ENCODE assay signal across 7 cellular contexts in genomic region chr11:66003291-66003690, GRCh38. TPM values are rescaled to one million over a fixed set of nuclear protein-coding genes. Genes with fewer than 3 reads are reported as not detected.
DNase-seq lines count a peak whose midpoint lies in the region; ATAC-seq and TF ChIP-seq lines count a peak whose summit lies in the region.

No MANE protein-coding gene starts in this region.

- H3K4me3 Mint-ChIP-seq in activated CD8-positive, alpha-beta T cell treated with anti-CD3 and anti-CD28 coated beads for 36 hours = peak overlapping the region; percentile 98
- peak overlapping the region; percentile 91 to 99 for H3K4me3 Mint-ChIP-seq in stimulated activated naive B cell treated with anti-CD40 and anti-IgM and Interleukin-4, amounts not matched to agents 10 μg/mL and 1 μg/mL and 100 μg/mL, for 72 hours

- ATAC-seq in activated CD8-positive, alpha-beta T cell treated with anti-CD3 and anti-CD28 coated beads for 36 hours = no peak
- no peak for ATAC-seq in stimulated activated naive B cell treated with anti-CD40 and anti-IgM and Interleukin-4, amounts not matched to agents 10 μg/mL and 1 μg/mL and 100 μg/mL, for 72 hours (replicated peaks)
- no peak for ATAC-seq in GM21447 (IDR thresholded peaks at IDR 0.05; ENCODE audit: unreplicated experiment)

- peak overlapping the region; percentile 97 for H3K27ac ChIP-seq in HL-60 (replicated peaks)

- H3K4me1 Mint-ChIP-seq in activated CD8-positive, alpha-beta T cell treated with anti-CD3 and anti-CD28 coated beads for 36 hours (ENCODE audit: low read depth) = peaks cover 34% of the 10 kb centered on the region
- H3K4me1 Mint-ChIP-seq in stimulated activated naive B cell treated with anti-CD40 and anti-IgM and Interleukin-4, amounts not matched to agents 10 μg/mL and 1 μg/mL and 100 μg/mL, for 72 hours = peaks cover 24 to 34% of the 10 kb centered on the region in 2 donors

- no peaks in the 10 kb centered on the region for H3K27me3 ChIP-seq in HL-60 (ENCODE audit: insufficient read depth, poor library complexity, severe bottlenecking)

- intact Hi-C loops in activated CD8-positive, alpha-beta T cell treated with anti-CD3 and anti-CD28 coated beads for 36 hours (cut with micrococcal nuclease) = no loop called here

- peak overlapping the region; percentile 88 for H3K27ac Mint-ChIP-seq in activated CD8-positive, alpha-beta T cell treated with anti-CD3 and anti-CD28 coated beads for 36 hours
- peak overlapping the region; percentile 93 for H3K27ac Mint-ChIP-seq in stimulated activated naive B cell treated with anti-CD40 and anti-IgM and Interleukin-4, amounts not matched to agents 10 μg/mL and 1 μg/mL and 100 μg/mL, for 72 hours

- no peak for DNase-seq in HL-60 (ENCODE audit: low read depth in 1 of 2, low spot score in 1 of 2)
- no peak for DNase-seq in activated CD8-positive, alpha-beta T cell treated with anti-CD3 and anti-CD28 coated beads for 36 hours
- DNase-seq in stimulated activated naive B cell treated with anti-CD40 and anti-IgM and Interleukin-4, amounts not matched to agents 10 μg/mL and 1 μg/mL and 100 μg/mL, for 72 hours = no peak
- no peak for DNase-seq in GDM1 (lab: John Stamatoyannopoulos, UW)
- DNase-seq in NCI-H1930 (lab: John Stamatoyannopoulos, UW) = no peak

- peaks cover 54% of the 10 kb centered on the region for H3K36me3 Mint-ChIP-seq in activated CD8-positive, alpha-beta T cell treated with anti-CD3 and anti-CD28 coated beads for 36 hours (ENCODE audit: low read depth)
- H3K36me3 Mint-ChIP-seq in stimulated activated naive B cell treated with anti-CD40 and anti-IgM and Interleukin-4, amounts not matched to agents 10 μg/mL and 1 μg/mL and 100 μg/mL, for 72 hours = peaks cover 34 to 56% of the 10 kb centered on the region in 2 donors

- POLR2A ChIA-PET in activated CD8-positive, alpha-beta T cell treated with anti-CD3 and anti-CD28 coated beads for 36 hours (lab: Charles Lee) = interaction anchor here (0.7 to 1.4 kb wide), 10 partner anchors 8 to 114 kb away, joined by 3 to 10 read pairs (median 4); partner anchors contain the start of genes CCDC85B, CST6 and SF3B2

- no peaks in the 10 kb centered on the region for H3K9me3 Mint-ChIP-seq in activated CD8-positive, alpha-beta T cell treated with anti-CD3 and anti-CD28 coated beads for 36 hours
- H3K9me3 Mint-ChIP-seq in stimulated activated naive B cell treated with anti-CD40 and anti-IgM and Interleukin-4, amounts not matched to agents 10 μg/mL and 1 μg/mL and 100 μg/mL, for 72 hours = no peaks in the 10 kb centered on the region

- peak overlapping the region; percentile 96 for H3K4me3 ChIP-seq in HL-60 (replicated peaks; ENCODE audit: insufficient read depth, low read length)
- H3K4me3 ChIP-seq in iPS-11a (ENCODE audit: low read depth, low read length) = peak overlapping the region; percentile 99

- CTCF ChIA-PET in activated CD8-positive, alpha-beta T cell treated with anti-CD3 and anti-CD28 coated beads for 36 hours (lab: Charles Lee) = interaction anchor here (1.3 to 1.9 kb wide), 4 partner anchors 19 to 130 kb away, joined by 4 to 14 read pairs (median 6); partner anchors contain the start of gene CCDC85B

- H3K27me3 Mint-ChIP-seq in activated CD8-positive, alpha-beta T cell treated with anti-CD3 and anti-CD28 coated beads for 36 hours = no peaks in the 10 kb centered on the region
- H3K27me3 Mint-ChIP-seq in stimulated activated naive B cell treated with anti-CD40 and anti-IgM and Interleukin-4, amounts not matched to agents 10 μg/mL and 1 μg/mL and 100 μg/mL, for 72 hours = no peaks in the 10 kb centered on the region

- no peak for TF ChIP-seq CTCF in HL-60 (IDR thresholded peaks at IDR 0.05; ENCODE audit: insufficient read depth, low read length)
- TF ChIP-seq CTCF in activated CD8-positive, alpha-beta T cell treated with anti-CD3 and anti-CD28 coated beads for 36 hours (IDR thresholded peaks at IDR 0.05) = no peak

RNA-seq across cellular contexts. Expression of gene BANF1, which starts 1.0 kb away (rescaled TPM):
- 100 to 1,000 TPM; 267 to 311 TPM for total RNA-seq in activated CD8-positive, alpha-beta T cell treated with anti-CD3 and anti-CD28 coated beads for 36 hours

RNA-seq across cellular contexts. Expression of gene EIF1AD, which starts 1.3 kb away (rescaled TPM):
- 10 to 100 TPM; 44.4 to 45.6 TPM for total RNA-seq in activated CD8-positive, alpha-beta T cell treated with anti-CD3 and anti-CD28 coated beads for 36 hours

RNA-seq across cellular contexts. Expression of gene CST6, which starts 8.5 kb away (rescaled TPM):
- under 1 TPM in 1 of 2 experiments, not detected in 1; 0.50 TPM for total RNA-seq in activated CD8-positive, alpha-beta T cell treated with anti-CD3 and anti-CD28 coated beads for 36 hours

RNA-seq across cellular contexts. Expression of gene CATSPER1, which starts 23.0 kb away (rescaled TPM):
- total RNA-seq in activated CD8-positive, alpha-beta T cell treated with anti-CD3 and anti-CD28 coated beads for 36 hours = not detected

RNA-seq across cellular contexts. Expression of gene SART1, which starts 41.8 kb away (rescaled TPM):
- 10 to 100 TPM; 58.3 to 63.9 TPM for total RNA-seq in activated CD8-positive, alpha-beta T cell treated with anti-CD3 and anti-CD28 coated beads for 36 hours
